Comparison of ENCODE assay signal across 8 cellular contexts in the genomic region with DNA sequence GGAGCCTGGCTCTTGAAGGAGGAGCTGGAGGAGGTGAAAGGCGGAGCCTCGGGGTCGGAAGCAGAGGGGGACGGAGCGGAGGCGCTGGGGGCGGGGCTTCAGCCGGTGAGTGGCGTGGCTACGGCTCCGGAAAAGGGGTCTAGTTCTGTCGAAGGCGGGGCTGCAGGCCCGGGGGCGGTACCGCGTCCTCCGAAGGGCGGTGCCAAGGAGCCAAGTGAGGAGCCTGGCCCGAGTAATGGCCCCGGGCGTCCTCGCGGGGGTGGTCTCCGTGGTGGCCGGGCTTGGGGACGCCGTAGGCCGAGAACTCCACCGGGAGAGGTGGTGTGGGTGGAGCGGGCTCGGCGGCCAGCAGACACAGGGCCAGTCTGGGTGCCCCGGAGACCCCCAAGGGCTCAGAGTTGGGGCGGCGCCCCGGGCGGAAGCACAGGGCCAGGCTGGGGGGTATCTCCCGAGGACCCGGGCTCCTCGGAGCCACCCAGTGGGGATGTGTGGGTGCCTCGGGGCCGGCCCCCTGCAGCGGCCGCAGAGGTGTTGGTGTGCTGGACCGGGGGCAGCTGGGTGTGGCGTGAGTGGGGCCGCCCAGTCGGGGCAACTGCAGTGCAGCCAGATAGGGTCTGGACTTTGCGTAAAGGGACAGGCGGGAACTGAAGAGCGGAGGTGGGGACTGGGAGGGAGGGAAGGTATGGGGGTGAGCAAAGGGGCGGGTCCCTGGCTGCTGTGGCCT. TPM values are rescaled to one million over a fixed set of nuclear protein-coding genes. Genes with fewer than 3 reads are reported as not detected.
DNase-seq lines count a peak whose midpoint lies in the region; ATAC-seq and TF ChIP-seq lines count a peak whose summit lies in the region.

No MANE protein-coding gene starts in this region.

- ATAC-seq in thoracic aorta (ENCODE audit: insufficient number of reproducible peaks, low FRiP score, low read depth): peak; percentile 91

- H3K4me3 Mint-ChIP-seq in activated naive CD4-positive, alpha-beta T cell treated with anti-CD3 and anti-CD28 coated beads for 36 hours: peak overlapping the region; percentile 92
- H3K4me3 Mint-ChIP-seq in glutamatergic neuron (ENCODE audit: unreplicated experiment) (peak overlapping the region; percentile 94), osteocyte (ENCODE audit: unreplicated experiment) (peak overlapping the region; percentile 91)

- H3K36me3 Mint-ChIP-seq in activated naive CD4-positive, alpha-beta T cell treated with anti-CD3 and anti-CD28 coated beads for 36 hours (ENCODE audit: low read depth): peaks cover 22% of the 10 kb centered on the region
- H3K36me3 Mint-ChIP-seq in glutamatergic neuron (ENCODE audit: unreplicated experiment) (no peaks in the 10 kb centered on the region), osteocyte (ENCODE audit: unreplicated experiment) (peaks cover 12% of the 10 kb centered on the region)

- H3K27ac Mint-ChIP-seq in activated naive CD4-positive, alpha-beta T cell treated with anti-CD3 and anti-CD28 coated beads for 36 hours: peak overlapping the region; percentile 98
- H3K27ac Mint-ChIP-seq in glutamatergic neuron (ENCODE audit: unreplicated experiment) (peak overlapping the region; percentile 86), osteocyte (ENCODE audit: unreplicated experiment) (peak overlapping the region; percentile 96)

- H3K4me1 ChIP-seq in HEK293 (ENCODE audit: control insufficient read depth, insufficient read depth, low read length) (no peaks in the 10 kb centered on the region), SJSA1 (replicated peaks) (peaks cover 42% of the 10 kb centered on the region), thoracic aorta (ENCODE audit: control insufficient read depth in 1 of 2, low read depth in 2 of 2) (peaks cover 16 to 43% of the 10 kb centered on the region in 2 donors)

- POLR2A ChIA-PET in HEK293 (lab: Yijun Ruan, JAX): interaction anchor here (0.7 to 7.2 kb wide), 19 partner anchors 8 to 537 kb away, joined by 3 to 96 read pairs (median 7); a partner anchor contains a TSS

- H3K27ac ChIP-seq in HEK293 (ENCODE audit: extremely low read depth, low read depth, low read length): peak overlapping the region; percentile 83; the same call in 1 of the 2 replicates
- H3K27ac ChIP-seq in SJSA1: peak overlapping the region; percentile 12; the same call in 1 of the 2 replicates
- peak overlapping the region; percentile 94 to 99 for H3K27ac ChIP-seq in thoracic aorta

- no peaks in the 10 kb centered on the region for H3K27me3 Mint-ChIP-seq in activated naive CD4-positive, alpha-beta T cell treated with anti-CD3 and anti-CD28 coated beads for 36 hours (ENCODE audit: low read depth)
- H3K27me3 Mint-ChIP-seq in glutamatergic neuron (ENCODE audit: unreplicated experiment): peaks cover 7% of the 10 kb centered on the region
- H3K27me3 Mint-ChIP-seq in osteocyte (ENCODE audit: unreplicated experiment): no peaks in the 10 kb centered on the region

- H3K27me3 ChIP-seq in SJSA1 (replicated peaks): no peaks in the 10 kb centered on the region
- H3K27me3 ChIP-seq in thoracic aorta (replicated peaks; ENCODE audit: insufficient read depth): no peaks in the 10 kb centered on the region

- peak overlapping the region; percentile 75 for H3K4me3 ChIP-seq in HEK293 (ENCODE audit: low read depth, low read length)
- peak overlapping the region; percentile 74 for H3K4me3 ChIP-seq in SJSA1
- H3K4me3 ChIP-seq in thoracic aorta: peak overlapping the region; percentile 92

- H3K36me3 ChIP-seq in HEK293 (ENCODE audit: control insufficient read depth in 2 of 2, insufficient read depth in 1 of 2, low read length in 2 of 2): peaks cover 0 to 44% of the 10 kb centered on the region in 2 experiments; a peak in 1 of 3 replicates
- peaks cover 64% of the 10 kb centered on the region for H3K36me3 ChIP-seq in SJSA1
- peaks cover 19% of the 10 kb centered on the region for H3K36me3 ChIP-seq in thoracic aorta

- H3K4me1 Mint-ChIP-seq in activated naive CD4-positive, alpha-beta T cell treated with anti-CD3 and anti-CD28 coated beads for 36 hours (ENCODE audit: low read depth): peaks cover 33% of the 10 kb centered on the region
- H3K4me1 Mint-ChIP-seq in glutamatergic neuron (ENCODE audit: low read depth, unreplicated experiment) (peaks cover 1% of the 10 kb centered on the region), osteocyte (ENCODE audit: unreplicated experiment) (peaks cover 37% of the 10 kb centered on the region)

- no peaks in the 10 kb centered on the region for H3K9me3 ChIP-seq in HEK293 (ENCODE audit: control insufficient read depth, insufficient read depth, low read depth, low read length)
- no peaks in the 10 kb centered on the region for H3K9me3 ChIP-seq in SJSA1 (replicated peaks)
- no peaks in the 10 kb centered on the region for H3K9me3 ChIP-seq in thoracic aorta

- TF ChIP-seq CTCF in HEK293 (tag by site-specific recombination; IDR thresholded peaks at IDR 0.05) (peak; percentile 42; the same call in 1 of the 2 replicates), glutamatergic neuron (IDR thresholded peaks at IDR 0.05; ENCODE audit: partially characterized antibody, unreplicated experiment) (no peak), osteocyte (IDR thresholded peaks at IDR 0.05) (no peak), thoracic aorta (IDR thresholded peaks at IDR 0.05) (peak; percentile 8)

- intact Hi-C loops in activated naive CD4-positive, alpha-beta T cell treated with anti-CD3 and anti-CD28 coated beads for 36 hours (cut with micrococcal nuclease): loop anchor here (1.0 to 10.0 kb wide), 11 partner anchors 11 to 843 kb away; a partner anchor contains a TSS

- no peaks in the 10 kb centered on the region for H3K9me3 Mint-ChIP-seq in activated naive CD4-positive, alpha-beta T cell treated with anti-CD3 and anti-CD28 coated beads for 36 hours
- peaks cover 10% of the 10 kb centered on the region for H3K9me3 Mint-ChIP-seq in glutamatergic neuron (ENCODE audit: unreplicated experiment)
- H3K9me3 Mint-ChIP-seq in osteocyte (ENCODE audit: unreplicated experiment): no peaks in the 10 kb centered on the region

- CTCF ChIA-PET in HEK293 (lab: Yijun Ruan, JAX): interaction anchor here (0.6 to 1.2 kb wide), 10 partner anchors 9 to 959 kb away, joined by 3 to 5 read pairs (median 4); no protein-coding TSS in a partner anchor
- CTCF ChIA-PET in activated naive CD4-positive, alpha-beta T cell treated with anti-CD3 and anti-CD28 coated beads for 36 hours (lab: Charles Lee): interaction anchor here (0.9 to 1.4 kb wide), 3 partner anchors 34 to 76 kb away, joined by 4 to 7 read pairs (median 4); a partner anchor contains a TSS

- peak; percentile 96 for DNase-seq in GF-D8 (lab: John Stamatoyannopoulos, UW)
- DNase-seq in MV-4-11 (lab: John Stamatoyannopoulos, UW): peak; percentile 97
- DNase-seq in SJSA1 (ENCODE audit: low read depth in 1 of 2, low spot score in 2 of 2): peak; percentile 99 to 100
- peak; percentile 100 for DNase-seq in activated naive CD4-positive, alpha-beta T cell treated with anti-CD3 and anti-CD28 coated beads for 36 hours
- DNase-seq in glutamatergic neuron: peak; percentile 100
- peak; percentile 100 for DNase-seq in osteocyte (ENCODE audit: extremely low spot score, unreplicated experiment)
- DNase-seq in thoracic aorta (ENCODE audit: low spot score): peak; percentile 95

TF ChIP-seq in HEK293, 187 proteins besides CTCF, POLR2A, EP300 and RAD21 (continues in another document):
- TF ChIP-seq ZIC2 (tag by site-specific recombination; IDR thresholded peaks at IDR 0.05): peak; percentile 74
- TF ChIP-seq ZNF354C (tag by site-specific recombination; IDR thresholded peaks at IDR 0.05; ENCODE audit: borderline replicate concordance, low read depth): no peak
- TF ChIP-seq SP2 (tag by site-specific recombination; IDR thresholded peaks at IDR 0.05): peak; percentile 87
- TF ChIP-seq ZNF670 (tag by site-specific recombination; IDR thresholded peaks at IDR 0.05; ENCODE audit: low read depth): no peak
- no peak for TF ChIP-seq ZNF529 (tag by site-specific recombination; IDR thresholded peaks at IDR 0.05; ENCODE audit: insufficient replicate concordance)
- TF ChIP-seq, protein P1, sequence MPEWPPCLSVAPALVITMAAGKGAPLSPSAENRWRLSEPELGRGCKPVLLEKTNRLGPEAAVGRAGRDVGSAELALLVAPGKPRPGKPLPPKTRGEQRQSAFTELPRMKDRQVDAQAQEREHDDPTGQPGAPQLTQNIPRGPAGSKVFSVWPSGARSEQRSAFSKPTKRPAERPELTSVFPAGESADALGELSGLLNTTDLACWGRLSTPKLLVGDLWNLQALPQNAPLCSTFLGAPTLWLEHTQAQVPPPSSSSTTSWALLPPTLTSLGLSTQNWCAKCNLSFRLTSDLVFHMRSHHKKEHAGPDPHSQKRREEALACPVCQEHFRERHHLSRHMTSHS (tag by site-specific recombination; IDR thresholded peaks at IDR 0.05): no peak
- no peak for TF ChIP-seq ZNF112 (tag by site-specific recombination; IDR thresholded peaks at IDR 0.05)
- no peak for TF ChIP-seq ZNF585B (tag by site-specific recombination; IDR thresholded peaks at IDR 0.05)

RNA-seq across cellular contexts. Expression of a gene that starts 0.7 kb away (rescaled TPM):
- total RNA-seq in SJSA1 (2014; rRNA removed; shearing (Covaris generic)): 73.4 and 228 TPM in 2 replicates
- total RNA-seq in activated naive CD4-positive, alpha-beta T cell treated with anti-CD3 and anti-CD28 coated beads for 36 hours: 10 to 100 TPM; 17.2 to 20.0 TPM
- total RNA-seq in glutamatergic neuron (ENCODE audit: unreplicated experiment) (31.4 TPM), osteocyte (52.9 and 54.7 TPM in 2 replicates), thoracic aorta (10 to 100 TPM; 51.7 to 53.0 TPM)

RNA-seq across cellular contexts. Expression of a gene that starts 5.2 kb away (rescaled TPM):
- 467 and 505 TPM in 2 replicates for total RNA-seq in SJSA1 (2014; rRNA removed; shearing (Covaris generic))
- total RNA-seq in activated naive CD4-positive, alpha-beta T cell treated with anti-CD3 and anti-CD28 coated beads for 36 hours: 100 to 1,000 TPM; 216 to 227 TPM
- 348 TPM for total RNA-seq in glutamatergic neuron (ENCODE audit: unreplicated experiment)
- 270 and 286 TPM in 2 replicates for total RNA-seq in osteocyte
- total RNA-seq in thoracic aorta: 100 to 1,000 TPM in 1 of 2 donors, 10 to 100 TPM in 1; 75.3 to 122 TPM

RNA-seq across cellular contexts. Expression of a gene that starts 7.2 kb away (rescaled TPM):
- total RNA-seq in SJSA1 (2014; rRNA removed; shearing (Covaris generic)): 13.0 and 17.2 TPM in 2 replicates
- 10 to 100 TPM; 64.2 to 74.5 TPM for total RNA-seq in activated naive CD4-positive, alpha-beta T cell treated with anti-CD3 and anti-CD28 coated beads for 36 hours
- total RNA-seq in glutamatergic neuron (ENCODE audit: unreplicated experiment): 12.3 TPM
- 205 and 217 TPM in 2 replicates for total RNA-seq in osteocyte
- total RNA-seq in thoracic aorta: 100 to 1,000 TPM in 1 of 2 donors, 10 to 100 TPM in 1; 81.8 to 107 TPM

RNA-seq across cellular contexts. Expression of a gene that starts 9.7 kb away (rescaled TPM):
- 34.3 and 51.5 TPM in 2 replicates for total RNA-seq in SJSA1 (2014; rRNA removed; shearing (Covaris generic))
- total RNA-seq in activated naive CD4-positive, alpha-beta T cell treated with anti-CD3 and anti-CD28 coated beads for 36 hours: 1 to 10 TPM; 4.4 to 4.7 TPM
- total RNA-seq in glutamatergic neuron (ENCODE audit: unreplicated experiment): 36.2 TPM
- total RNA-seq in osteocyte: 30.2 and 32.0 TPM in 2 replicates
- total RNA-seq in thoracic aorta: 10 to 100 TPM; 31.5 to 39.7 TPM

RNA-seq across cellular contexts. Expression of a gene that starts 11.2 kb away (rescaled TPM):
- total RNA-seq in SJSA1 (2014; rRNA removed; shearing (Covaris generic)): 2.7 and 11.9 TPM in 2 replicates
- total RNA-seq in activated naive CD4-positive, alpha-beta T cell treated with anti-CD3 and anti-CD28 coated beads for 36 hours: 10 to 100 TPM; 16.9 to 19.3 TPM
- total RNA-seq in glutamatergic neuron (ENCODE audit: unreplicated experiment) (30.5 TPM), osteocyte (46.5 and 49.9 TPM in 2 replicates), thoracic aorta (10 to 100 TPM; 13.5 to 53.2 TPM)

Comparison
In these comparisons a context has a peak if more than half of its experiments do, and no peak if none do; other contexts are left out.
1. Peak in every context shown above with its lines: DNase-seq, ATAC-seq, H3K4me3 ChIP-seq and H3K27ac ChIP-seq.
2. H3K27ac ChIP-seq: peak in every context shown above with its lines; median percentile 96 in thoracic aorta; 83 in HEK293; 12 in SJSA1.
3. CTCF ChIP-seq: peak in HEK293 (single experiment) and thoracic aorta (single experiment); none in glutamatergic neuron (single experiment) and osteocyte (single experiment).